ENCODE assay signal across 24 cellular contexts in genomic region chr3:46868948-46869347, GRCh38. TPM values are rescaled to one million over a fixed set of nuclear protein-coding genes. Genes with fewer than 3 reads are reported as not detected.
DNase-seq lines count a peak whose midpoint lies in the region; FAIRE-seq and TF ChIP-seq lines count a peak whose summit lies in the region.
"Had no signal": no experiment of that assay in that cellular context is flagged by ENCODE, and none has a peak within 500 bp of the region (broad histone marks: within the 10 kb centered on the region; RNA-seq: fewer than 3 reads in every experiment).

No MANE protein-coding gene starts in this region.

- H3K9me3 Mint-ChIP-seq in nephron: no peaks in the 10 kb centered on the region
- H3K9me3 Mint-ChIP-seq in progenitor cell of endocrine pancreas (ENCODE audit: low read depth): no peaks in the 10 kb centered on the region
- H3K9me3 Mint-ChIP-seq: CD4-positive, alpha-beta memory T cell; GM23338 had no signal

- H3K4me1 ChIP-seq in BLaER1 treated with 17β-estradiol and CSF1 and Interleukin-3, amounts not matched to agents 10 nM and 100 nM: peaks cover 15 to 69% (median 49%) of the 10 kb centered on the region in 10 experiments
- H3K4me1 ChIP-seq in suprapubic skin: peaks cover 62% of the 10 kb centered on the region
- H3K4me1 ChIP-seq in breast epithelium: peaks cover 10 to 30% of the 10 kb centered on the region in 2 donors

- H3K4me2 ChIP-seq in BLaER1 treated with 17β-estradiol and CSF1 and Interleukin-3, amounts not matched to agents 10 nM and 100 nM: peak overlapping the region in 7 of 11 experiments; percentile 34 to 70 (median 61); a peak in 14 of 22 replicates
- H3K4me2 ChIP-seq: GM23338 had no signal

- 0 out of 22 replicates have a peak, but pooled peaks cover 0 to 4% (median 0%) of the 10 kb centered on the region in 11 experiments for H3K27me3 ChIP-seq in BLaER1 treated with 17β-estradiol and CSF1 and Interleukin-3, amounts not matched to agents 10 nM and 100 nM
- no peaks in the 10 kb centered on the region for H3K27me3 ChIP-seq in suprapubic skin
- no peaks in the 10 kb centered on the region for H3K27me3 ChIP-seq in breast epithelium

- no peak overlapping the region for H3K4me3 ChIP-seq in BLaER1 treated with 17β-estradiol and CSF1 and Interleukin-3, amounts not matched to agents 10 nM and 100 nM
- H3K4me3 ChIP-seq in coronary artery (no peak overlapping the region), suprapubic skin (no peak overlapping the region), breast epithelium (no peak overlapping the region)
- H3K4me3 ChIP-seq: GM12878, GM23338, SJCRH30 had no signal

- peak overlapping the region; percentile 13 to 43 (median 28) for H3K27ac Mint-ChIP-seq in nephron
- H3K27ac Mint-ChIP-seq in progenitor cell of endocrine pancreas: no peak overlapping the region
- H3K27ac Mint-ChIP-seq: CD4-positive, alpha-beta memory T cell; GM23338 had no signal

- peaks cover under 1% of the 10 kb centered on the region for H3K27me3 Mint-ChIP-seq in nephron (ENCODE audit: low read depth)
- peaks cover 32% of the 10 kb centered on the region for H3K27me3 Mint-ChIP-seq in progenitor cell of endocrine pancreas

- H3K36me3 Mint-ChIP-seq in nephron (ENCODE audit: low read depth) (no peaks in the 10 kb centered on the region), progenitor cell of endocrine pancreas (ENCODE audit: insufficient read depth) (no peaks in the 10 kb centered on the region)
- H3K36me3 Mint-ChIP-seq: CD4-positive, alpha-beta memory T cell had no signal

- peaks cover 0 to 7% (median 0%) of the 10 kb centered on the region in 11 experiments; a peak in 3 of 22 replicates for H4K20me1 ChIP-seq in BLaER1 treated with 17β-estradiol and CSF1 and Interleukin-3, amounts not matched to agents 10 nM and 100 nM

- H3K9ac ChIP-seq in BLaER1 treated with 17β-estradiol and CSF1 and Interleukin-3, amounts not matched to agents 10 nM and 100 nM: peak overlapping the region in 4 of 11 experiments; percentile 9 to 32 (median 20); a peak in 1 of 22 replicates

- no peak overlapping the region for H3K27ac ChIP-seq in BLaER1 treated with 17β-estradiol and CSF1 and Interleukin-3, amounts not matched to agents 10 nM and 100 nM
- H3K27ac ChIP-seq in coronary artery: peak overlapping the region; percentile 82 to 83
- peak overlapping the region; percentile 53 for H3K27ac ChIP-seq in suprapubic skin
- peak overlapping the region in 1 of 2 donors; percentile 84 for H3K27ac ChIP-seq in breast epithelium
- H3K27ac ChIP-seq: RWPE1, SJCRH30 had no signal

- H3K4me3 Mint-ChIP-seq in nephron: no peak overlapping the region
- H3K4me3 Mint-ChIP-seq in progenitor cell of endocrine pancreas (ENCODE audit: low read depth): no peak overlapping the region
- H3K4me3 Mint-ChIP-seq: CD4-positive, alpha-beta memory T cell; GM23338 had no signal

- TF ChIP-seq CTCF in coronary artery (IDR thresholded peaks at IDR 0.05) (no peak), nephron (IDR thresholded peaks at IDR 0.05; ENCODE audit: unreplicated experiment in 3 of 3) (no peak), suprapubic skin (IDR thresholded peaks at IDR 0.05) (no peak), breast epithelium (IDR thresholded peaks at IDR 0.05) (no peak), progenitor cell of endocrine pancreas (IDR thresholded peaks at IDR 0.05; ENCODE audit: unreplicated experiment) (no peak)

- H3K36me3 ChIP-seq in BLaER1 treated with 17β-estradiol and CSF1 and Interleukin-3, amounts not matched to agents 10 nM and 100 nM: no peaks in the 10 kb centered on the region
- no peaks in the 10 kb centered on the region for H3K36me3 ChIP-seq in suprapubic skin
- H3K36me3 ChIP-seq in breast epithelium: no peaks in the 10 kb centered on the region
- H3K36me3 ChIP-seq: SJCRH30 had no signal

- TF ChIP-seq POLR2A in suprapubic skin (IDR thresholded peaks at IDR 0.05) (no peak), GM12891 (IDR thresholded peaks at IDR 0.05; ENCODE audit: low read depth, low read length) (no peak), breast epithelium (IDR thresholded peaks at IDR 0.05) (no peak)

- H3K4me1 Mint-ChIP-seq in nephron (peaks cover 64% of the 10 kb centered on the region), progenitor cell of endocrine pancreas (ENCODE audit: low read depth) (peaks cover 2% of the 10 kb centered on the region)

- 63% methylated on average over 6 of the region's 7 CpGs for WGBS in suprapubic skin

- FAIRE-seq in GM12891 (lab: Jason Lieb, UNC): no peak
- FAIRE-seq: GM12878 had no signal

- H3K9me3 ChIP-seq in BLaER1 treated with 17β-estradiol and CSF1 and Interleukin-3, amounts not matched to agents 10 nM and 100 nM (replicated peaks in 1 of 11): no peaks in the 10 kb centered on the region
- no peaks in the 10 kb centered on the region for H3K9me3 ChIP-seq in suprapubic skin
- H3K9me3 ChIP-seq in breast epithelium: no peaks in the 10 kb centered on the region
- H3K9me3 ChIP-seq: Caco-2, SJCRH30 had no signal

- no peak for TF ChIP-seq EP300 in suprapubic skin (IDR thresholded peaks at IDR 0.05)

- intact Hi-C loops in breast epithelium (cut with DNase I; ENCODE audit: low total_unique reads): no loop called here

- DNase-seq in coronary artery (ENCODE audit: low spot score): no peak
- DNase-seq in suprapubic skin (ENCODE audit: low spot score in 2 of 2): no peak
- DNase-seq in GM12891 (ENCODE audit: insufficient read length, low spot score): no peak
- DNase-seq in breast epithelium (ENCODE audit: low spot score in 2 of 2): no peak
- DNase-seq in progenitor cell of endocrine pancreas (ENCODE audit: low spot score, unreplicated experiment): no peak
- DNase-seq: Caco-2; DMS 273 treated with DMSO at 0.1 percent for 48 hours; DND-41; KG1; NCI-H1092 treated with DMSO at 0.1 percent for 48 hours; NCI-H146; NCI-H2029; NCI-H2227 treated with DMSO at 0.1 percent for 48 hours; NCI-H510A; NCI-H774; NK-92 treated with Interleukin-12 subunit alpha and Interleukin-12 subunit beta, amount 100 ng/mL, for 24 hours; SJCRH30 had no signal

TF ChIP-seq in GM12891, 5 proteins besides CTCF, POLR2A, EP300 and RAD21:
- TF ChIP-seq SPI1 (IDR thresholded peaks at IDR 0.05; ENCODE audit: low read depth, low read length) (no peak), TAF1 (IDR thresholded peaks at IDR 0.05; ENCODE audit: low read depth, low read length) (no peak), POU2F2 (IDR thresholded peaks at IDR 0.05; ENCODE audit: low read depth, low read length) (no peak), POLR2AphosphoS5 (IDR thresholded peaks at IDR 0.05; ENCODE audit: low read depth, low read length) (no peak), PAX5 (IDR thresholded peaks at IDR 0.05; ENCODE audit: insufficient read depth, low read length, severe bottlenecking) (no peak)

RNA-seq across cellular contexts. Expression of gene MYL3, which starts 5.7 kb away (rescaled TPM):
- total RNA-seq in suprapubic skin (1 to 10 TPM in 1 of 4 donors, not detected in 3; 1.4 TPM), breast epithelium (1 to 10 TPM; 5.9 to 8.5 (median 6.2) TPM), progenitor cell of endocrine pancreas (0.33 TPM in 1 of 2 replicates, not detected in the other)
- 0.18 TPM for polyA plus RNA-seq in GM12891 (2012; ENCODE audit: low read depth, missing spikeins)
- total RNA-seq: CD4-positive, alpha-beta memory T cell; GM12878; GM23338; HT1080; SJCRH30 had no signal
- polyA plus RNA-seq: CD4-positive, alpha-beta memory T cell; GM23338 had no signal

RNA-seq across cellular contexts. Expression of gene PTH1R, which starts 8.6 kb away (rescaled TPM):
- total RNA-seq in suprapubic skin (1 to 10 TPM; 1.1 to 4.2 (median 3.0) TPM), breast epithelium (10 to 100 TPM in 2 of 3 donors, 1 to 10 TPM in 1; 4.7 to 38.2 (median 13.4) TPM), progenitor cell of endocrine pancreas (0.26 and 0.40 TPM in 2 replicates)
- 0.06 TPM for polyA plus RNA-seq in GM12891 (2012; ENCODE audit: low read depth, missing spikeins)
- total RNA-seq: CD4-positive, alpha-beta memory T cell; GM12878 had no signal
- polyA plus RNA-seq: CD4-positive, alpha-beta memory T cell; GM12878 had no signal

Comparison
In these comparisons a context has a peak if more than half of its experiments do, and no peak if none do; other contexts are left out.
1. H3K27ac ChIP-seq: peak in coronary artery (2 of 2) and suprapubic skin (single experiment); none in BLaER1 treated with 17β-estradiol and CSF1 and Interleukin-3, amounts not matched to agents 10 nM and 100 nM (0 of 11).